26 cellular contexts compared by ENCODE assay signal in the genomic region with DNA sequence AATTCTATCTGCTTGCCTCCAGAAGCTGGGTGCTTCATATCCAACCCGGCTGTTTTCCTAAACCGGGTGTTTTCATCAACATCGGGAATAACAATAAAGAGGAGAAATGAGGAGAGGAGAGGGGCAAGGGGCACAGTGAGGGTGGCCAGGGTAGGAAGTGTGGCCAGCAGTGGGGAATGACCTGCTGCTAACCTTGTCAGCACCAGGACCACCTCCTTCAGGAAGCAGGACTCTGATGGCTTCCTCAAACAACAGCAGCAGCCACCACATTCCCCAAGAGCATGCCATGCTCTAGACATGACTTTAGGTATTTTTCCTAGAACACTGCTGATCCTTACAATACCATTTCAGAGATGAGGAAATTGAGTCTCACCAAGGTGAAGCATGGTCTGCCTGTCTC. TPM values are rescaled to one million over a fixed set of nuclear protein-coding genes. Genes with fewer than 3 reads are reported as not detected.
"Had no signal": no experiment of that assay in that cellular context is flagged by ENCODE, and none has a peak within 500 bp of the region (broad histone marks: within the 10 kb centered on the region; RNA-seq: fewer than 3 reads in every experiment).

No MANE protein-coding gene starts in this region.

- H3K27ac Mint-ChIP-seq: activated naive CD8-positive, alpha-beta T cell treated with anti-CD3 and anti-CD28 coated beads for 36 hours; activated T-cell treated with anti-CD3 and anti-CD28 coated beads, Interleukin-2, amount 50 U/mL, for 24 hours; activated T-helper 17 cell treated with anti-CD3 and anti-CD28 coated beads, Interleukin-2, amount 50 U/mL, for 72 hours; dendritic cell treated with granulocyte-macrophage colony-stimulating factor and Interleukin-4, amounts not matched to agents 40 ng/mL and 50 ng/mL, for 4 days; memory B cell; neural progenitor cell; T-helper 2 cell treated with Interferon-gamma antibody and Interleukin-4, amounts not matched to agents 5 μg/mL and 100 μg/mL, for 36 hours had no signal

- H3K9ac ChIP-seq: neural progenitor cell had no signal

- H3K4me3 ChIP-seq: esophagus muscularis mucosa, hepatocyte, left ventricle myocardium inferior, neural progenitor cell, upper lobe of right lung had no signal

- H3K4me1 ChIP-seq: neural progenitor cell had no signal

- ATAC-seq: activated T-helper 17 cell treated with anti-CD3 and anti-CD28 coated beads, Interleukin-2, amount 50 U/mL, for 72 hours; sciatic nerve; T-cell; upper lobe of right lung had no signal

- H3K4me2 ChIP-seq: hepatocyte, neural progenitor cell had no signal

- H3K36me3 ChIP-seq: neural progenitor cell had no signal

- H3K27me3 ChIP-seq: esophagus muscularis mucosa, hepatocyte, neural progenitor cell, upper lobe of right lung had no signal

- FAIRE-seq: frontal cortex, small intestine had no signal

- H3K4me3 Mint-ChIP-seq: activated CD4-positive, alpha-beta T cell treated with anti-CD3 and anti-CD28 coated beads, Interleukin-2, amount 10 ng/mL, durations not matched to agents 7 days and 5 days; activated naive CD8-positive, alpha-beta T cell treated with anti-CD3 and anti-CD28 coated beads for 36 hours; activated T-cell treated with anti-CD3 and anti-CD28 coated beads, Interleukin-2, amount 50 U/mL, for 24 hours; activated T-helper 17 cell treated with anti-CD3 and anti-CD28 coated beads, Interleukin-2, amount 50 U/mL, for 72 hours; dendritic cell treated with granulocyte-macrophage colony-stimulating factor and Interleukin-4, amounts not matched to agents 40 ng/mL and 50 ng/mL, for 4 days; immature natural killer cell; memory B cell; neural progenitor cell; T-cell; T-helper 2 cell treated with Interferon-gamma antibody and Interleukin-4, amounts not matched to agents 5 μg/mL and 100 μg/mL, for 36 hours had no signal

- H2AFZ ChIP-seq: hepatocyte, neural progenitor cell had no signal

- H3K9me3 ChIP-seq: esophagus muscularis mucosa, left ventricle myocardium inferior, upper lobe of right lung had no signal

- H3K27ac ChIP-seq: esophagus muscularis mucosa, hepatocyte, left ventricle myocardium inferior, neural progenitor cell, upper lobe of right lung, VCaP had no signal

- H3K4me1 Mint-ChIP-seq: activated CD4-positive, alpha-beta T cell treated with anti-CD3 and anti-CD28 coated beads, Interleukin-2, amount 10 ng/mL, durations not matched to agents 7 days and 5 days; activated T-helper 17 cell treated with anti-CD3 and anti-CD28 coated beads, Interleukin-2, amount 50 U/mL, for 72 hours; memory B cell had no signal

- DNase-seq: activated CD4-positive, alpha-beta T cell treated with anti-CD3 and anti-CD28 coated beads, Interleukin-2, amount 10 ng/mL, durations not matched to agents 7 days and 5 days; activated CD4-positive, CD25-positive, alpha-beta regulatory T cell treated with anti-CD3 and anti-CD28 coated beads, Interleukin-2, amount 50 U/mL, for 72 hours; activated CD8-positive, alpha-beta memory T cell treated with anti-CD3 and anti-CD28 coated beads, Interleukin-2, amount 50 U/mL, for 4 hours; activated naive CD8-positive, alpha-beta T cell treated with anti-CD3 and anti-CD28 coated beads for 36 hours; activated T-cell treated with anti-CD3 and anti-CD28 coated beads, Interleukin-2, amount 50 U/mL, for 24 hours; effector memory CD4-positive, alpha-beta T cell; glutamatergic neuron; immature natural killer cell; kidney glomerular epithelial cell; left ventricle myocardium inferior; small intestine; stimulated activated CD4-positive, alpha-beta T cell treated with anti-CD3 and anti-CD28 coated beads, Interleukin-15, amount 100 ng/mL, for 24 hours; stimulated activated naive CD4-positive, alpha-beta T cell treated with Interleukin-2 at 50 U/mL for 16 hours; T-cell; upper lobe of right lung had no signal

- H3K9me3 Mint-ChIP-seq: activated CD4-positive, alpha-beta T cell treated with anti-CD3 and anti-CD28 coated beads, Interleukin-2, amount 10 ng/mL, durations not matched to agents 7 days and 5 days; activated naive CD8-positive, alpha-beta T cell treated with anti-CD3 and anti-CD28 coated beads for 36 hours; activated T-cell treated with anti-CD3 and anti-CD28 coated beads, Interleukin-2, amount 50 U/mL, for 24 hours; activated T-helper 17 cell treated with anti-CD3 and anti-CD28 coated beads, Interleukin-2, amount 50 U/mL, for 72 hours; dendritic cell treated with granulocyte-macrophage colony-stimulating factor and Interleukin-4, amounts not matched to agents 40 ng/mL and 50 ng/mL, for 4 days; immature natural killer cell; memory B cell; neural progenitor cell; T-cell; T-helper 2 cell treated with Interferon-gamma antibody and Interleukin-4, amounts not matched to agents 5 μg/mL and 100 μg/mL, for 36 hours had no signal

- H3K27me3 Mint-ChIP-seq: activated CD4-positive, alpha-beta T cell treated with anti-CD3 and anti-CD28 coated beads, Interleukin-2, amount 10 ng/mL, durations not matched to agents 7 days and 5 days; activated naive CD8-positive, alpha-beta T cell treated with anti-CD3 and anti-CD28 coated beads for 36 hours; activated T-cell treated with anti-CD3 and anti-CD28 coated beads, Interleukin-2, amount 50 U/mL, for 24 hours; activated T-helper 17 cell treated with anti-CD3 and anti-CD28 coated beads, Interleukin-2, amount 50 U/mL, for 72 hours; dendritic cell treated with granulocyte-macrophage colony-stimulating factor and Interleukin-4, amounts not matched to agents 40 ng/mL and 50 ng/mL, for 4 days; T-cell had no signal

- H3K36me3 Mint-ChIP-seq: neural progenitor cell had no signal

RNA-seq across cellular contexts. Expression of gene TPBGL, which starts 52.4 kb away (rescaled TPM):
- total RNA-seq: frontal cortex, hepatocyte, myocyte had no signal
